In the genomic region with DNA sequence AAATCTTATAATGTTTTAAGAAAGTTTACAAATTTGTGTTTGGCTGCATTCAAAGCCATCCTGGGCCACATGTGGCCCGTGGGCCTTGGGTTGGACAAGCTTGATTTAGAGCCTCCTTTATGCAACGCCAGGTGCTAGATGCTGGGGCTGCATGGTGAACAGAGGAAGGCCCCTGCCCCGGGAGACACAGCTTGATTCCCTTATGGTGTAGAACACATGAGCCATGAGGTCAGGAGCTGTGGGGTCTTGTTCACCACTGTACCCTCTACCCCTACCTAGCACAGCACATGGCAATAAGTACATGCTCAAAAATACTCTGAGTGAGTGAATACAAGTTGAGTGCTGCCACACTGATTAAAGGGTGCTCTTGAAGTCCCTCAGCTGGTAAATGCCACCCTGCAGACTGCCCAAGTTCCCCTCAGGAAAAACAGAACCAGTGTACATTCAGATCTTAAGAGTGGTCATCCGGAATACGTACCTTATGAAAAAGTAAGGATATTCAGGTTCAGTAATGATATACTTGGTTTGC, we compare ENCODE assay signal across 8 cellular contexts.
DNase-seq lines count a peak whose midpoint lies in the region; ATAC-seq and TF ChIP-seq lines count a peak whose summit lies in the region.

No MANE protein-coding gene starts in this region.

- peaks cover 4% of the 10 kb centered on the region for H3K36me3 Mint-ChIP-seq in activated naive CD4-positive, alpha-beta T cell treated with anti-CD3 and anti-CD28 coated beads for 36 hours (ENCODE audit: low read depth)

- no peaks in the 10 kb centered on the region for H3K79me2 ChIP-seq in PC-3 (ENCODE audit: low read length)
- H3K79me2 ChIP-seq in hepatocyte = no peaks in the 10 kb centered on the region

- DNase-seq in activated naive CD4-positive, alpha-beta T cell treated with anti-CD3 and anti-CD28 coated beads for 36 hours = no peak
- no peak for DNase-seq in activated naive CD4-positive, alpha-beta T cell treated with Interleukin-2 at 50 U/mL for 16 hours
- DNase-seq in PC-3 (no peak), hepatocyte (ENCODE audit: low spot score) (no peak), transverse colon (no peak), foreskin keratinocyte (no peak), LoVo (ENCODE audit: low spot score) (no peak)
- DNase-seq in activated CD4-positive, CD25-positive, alpha-beta regulatory T cell treated with anti-CD3 and anti-CD28 coated beads, Interleukin-2, amount 50 U/mL, for 72 hours = no peak

- peaks cover 4% of the 10 kb centered on the region for H3F3A ChIP-seq in PC-3 (ENCODE audit: low read length, unreplicated experiment)

- peak overlapping the region; percentile 66 for H3K4me2 ChIP-seq in PC-3 (ENCODE audit: low read length)
- H3K4me2 ChIP-seq in hepatocyte = no peak overlapping the region

- TF ChIP-seq POLR2A in transverse colon (IDR thresholded peaks at IDR 0.05) = no peak

- H4K20me1 ChIP-seq in PC-3 (ENCODE audit: low read length) = no peaks in the 10 kb centered on the region
- no peaks in the 10 kb centered on the region for H4K20me1 ChIP-seq in hepatocyte (ENCODE audit: insufficient read depth, poor library complexity, severe bottlenecking)

- 94% methylated on average over 5 of the region's 5 CpGs for WGBS in hepatocyte (ENCODE audit: low lambda C conversion rate, missing lambda C conversion rate)
- WGBS in transverse colon (ENCODE audit: low coverage in 1 of 2), 2 donors = 61 to 70% methylated on average over 2 to 5 of the region's 5 CpGs

- H3K27me3 Mint-ChIP-seq in activated naive CD4-positive, alpha-beta T cell treated with anti-CD3 and anti-CD28 coated beads for 36 hours (ENCODE audit: low read depth) = no peaks in the 10 kb centered on the region

- TF ChIP-seq EP300 in transverse colon (IDR thresholded peaks at IDR 0.05; ENCODE audit: low read depth) = no peak

- no peaks in the 10 kb centered on the region for H3K9me3 ChIP-seq in PC-3 (ENCODE audit: low read length)
- H3K9me3 ChIP-seq in hepatocyte (ENCODE audit: low read depth) = no peaks in the 10 kb centered on the region
- H3K9me3 ChIP-seq in transverse colon = no peaks in the 10 kb centered on the region

- in situ Hi-C loops in transverse colon (cut with MboI; ENCODE audit: low pct_ligation_motif_present in 1 of 4, low pct_unique_long_range_greater_than_20kb in 1 of 4, low sequenced_read_pairs in 3 of 4) = no loop called here

- H3K27ac ChIP-seq in PC-3 (ENCODE audit: low read length) (peak overlapping the region; percentile 97), hepatocyte (peak overlapping the region; percentile 67), transverse colon (peak overlapping the region; percentile 70 to 84 (median 74)), foreskin keratinocyte (no peak overlapping the region)

- H3K36me3 ChIP-seq in PC-3 (ENCODE audit: low read depth, low read length) (no peaks in the 10 kb centered on the region), hepatocyte (replicated peaks; ENCODE audit: insufficient read depth, low read depth) (no peaks in the 10 kb centered on the region), transverse colon (no peaks in the 10 kb centered on the region)

- H3K9me2 ChIP-seq in PC-3 (replicated peaks; ENCODE audit: low read length) (no peaks in the 10 kb centered on the region), hepatocyte (replicated peaks; ENCODE audit: insufficient read depth) (no peaks in the 10 kb centered on the region)

- CTCF ChIA-PET in activated naive CD4-positive, alpha-beta T cell treated with anti-CD3 and anti-CD28 coated beads for 36 hours (lab: Charles Lee) = interaction anchor here (0.6 to 4.1 kb wide), 9 partner anchors 14 to 108 kb away, joined by 3 to 22 read pairs (median 4); partner anchors contain the start of gene ARRDC3
- CTCF ChIA-PET in PC-3 (lab: Charles Lee) = no interaction called here

- ATAC-seq in PC-3 = no peak
- no peak for ATAC-seq in foreskin keratinocyte

- BruUV-seq in PC-3 (replicated peaks; lab: Mats Ljungman, UMichigan) = TSS peak; percentile 30

- H3K27me3 ChIP-seq in PC-3 (ENCODE audit: low read length) = no peaks in the 10 kb centered on the region
- H3K27me3 ChIP-seq in hepatocyte = no peaks in the 10 kb centered on the region
- H3K27me3 ChIP-seq in transverse colon = no peaks in the 10 kb centered on the region
- no peaks in the 10 kb centered on the region for H3K27me3 ChIP-seq in foreskin keratinocyte

- peak overlapping the region; percentile 81 for H3K9ac ChIP-seq in PC-3 (ENCODE audit: low read length)

- H2AFZ ChIP-seq in PC-3 (ENCODE audit: low read length) = no peak overlapping the region
- no peak overlapping the region for H2AFZ ChIP-seq in hepatocyte

- POLR2A ChIA-PET in PC-3 (lab: Charles Lee; ENCODE audit: unreplicated experiment) = interaction anchor here (1.0 to 1.2 kb wide), 3 partner anchors 31 to 72 kb away, joined by 3 to 34 read pairs (median 6); partner anchors contain the start of gene ARRDC3

- H3K4me1 ChIP-seq in PC-3 (ENCODE audit: insufficient read depth, low read length) = peaks cover 39% of the 10 kb centered on the region
- peaks cover 18% of the 10 kb centered on the region for H3K4me1 ChIP-seq in hepatocyte (ENCODE audit: insufficient read depth)
- peaks cover 10 to 37% (median 24%) of the 10 kb centered on the region in 4 donors for H3K4me1 ChIP-seq in transverse colon
- peaks cover 26% of the 10 kb centered on the region for H3K4me1 ChIP-seq in foreskin keratinocyte

- peak overlapping the region; percentile 68 for H3K27ac Mint-ChIP-seq in activated naive CD4-positive, alpha-beta T cell treated with anti-CD3 and anti-CD28 coated beads for 36 hours

- H3K4me3 Mint-ChIP-seq in activated naive CD4-positive, alpha-beta T cell treated with anti-CD3 and anti-CD28 coated beads for 36 hours = peak overlapping the region; percentile 19

- peaks cover 53% of the 10 kb centered on the region for H3K4me1 Mint-ChIP-seq in activated naive CD4-positive, alpha-beta T cell treated with anti-CD3 and anti-CD28 coated beads for 36 hours (ENCODE audit: low read depth)

- no peaks in the 10 kb centered on the region for H3K9me3 Mint-ChIP-seq in activated naive CD4-positive, alpha-beta T cell treated with anti-CD3 and anti-CD28 coated beads for 36 hours

- intact Hi-C loops in activated naive CD4-positive, alpha-beta T cell treated with anti-CD3 and anti-CD28 coated beads for 36 hours (cut with micrococcal nuclease) = loop anchor here (5.0 to 10.0 kb wide), 2 partner anchors 836 to 904 kb away; partner anchors contain the start of genes CETN3, MBLAC2 and POLR3G
- intact Hi-C loops in PC-3 (cut with micrococcal nuclease) = loop anchor here (1.0 to 10.0 kb wide), 3 partner anchors 30 to 206 kb away; no protein-coding TSS in a partner anchor
- intact Hi-C loops in transverse colon (cut with DNase I; ENCODE audit: low total_unique reads) = loop anchor here (5.0 kb wide), 1 partner anchor 71 kb away; the partner anchor contains the start of gene ARRDC3

- peak overlapping the region; percentile 17; the same call in 1 of the 2 replicates for H3K4me3 ChIP-seq in PC-3 (ENCODE audit: low read length)
- H3K4me3 ChIP-seq in hepatocyte = no peak overlapping the region
- H3K4me3 ChIP-seq in transverse colon = no peak overlapping the region

- TF ChIP-seq CTCF in PC-3 (conservative IDR thresholded peaks at IDR 0.05; ENCODE audit: low read depth, low read length) (no peak), hepatocyte (IDR thresholded peaks at IDR 0.05; ENCODE audit: poor library complexity) (no peak), transverse colon (IDR thresholded peaks at IDR 0.05) (no peak), foreskin keratinocyte (conservative IDR thresholded peaks at IDR 0.05) (no peak)
